In genomic region chr6:142856857-142857608, GRCh38 we compare ENCODE assay signal across 8 cellular contexts.
DNase-seq lines count a peak whose midpoint lies in the region; ATAC-seq and TF ChIP-seq lines count a peak whose summit lies in the region.

No MANE protein-coding gene starts in this region.

- no peaks in the 10 kb centered on the region for H3K27me3 Mint-ChIP-seq in activated CD8-positive, alpha-beta T cell treated with anti-CD3 and anti-CD28 coated beads for 36 hours
- no peaks in the 10 kb centered on the region for H3K27me3 Mint-ChIP-seq in stimulated activated memory B cell treated with anti-CD40 and anti-IgM and Interleukin-4, amounts not matched to agents 10 μg/mL and 1 μg/mL and 100 μg/mL, for 72 hours

- peaks cover 3% of the 10 kb centered on the region for H3K9me3 Mint-ChIP-seq in activated CD8-positive, alpha-beta T cell treated with anti-CD3 and anti-CD28 coated beads for 36 hours
- H3K9me3 Mint-ChIP-seq in stimulated activated memory B cell treated with anti-CD40 and anti-IgM and Interleukin-4, amounts not matched to agents 10 μg/mL and 1 μg/mL and 100 μg/mL, for 72 hours: peaks cover 3% of the 10 kb centered on the region

- peak overlapping the region; percentile 85 for H3K27ac Mint-ChIP-seq in activated CD8-positive, alpha-beta T cell treated with anti-CD3 and anti-CD28 coated beads for 36 hours
- peak overlapping the region; percentile 83 for H3K27ac Mint-ChIP-seq in stimulated activated memory B cell treated with anti-CD40 and anti-IgM and Interleukin-4, amounts not matched to agents 10 μg/mL and 1 μg/mL and 100 μg/mL, for 72 hours

- no peaks in the 10 kb centered on the region for H3K27me3 ChIP-seq in right atrium auricular region

- peaks cover 0 to 27% of the 10 kb centered on the region in 2 donors for H3K4me1 ChIP-seq in right atrium auricular region

- no peak overlapping the region for H3K4me3 ChIP-seq in right atrium auricular region

- peaks cover 92% of the 10 kb centered on the region for H3K4me1 Mint-ChIP-seq in activated CD8-positive, alpha-beta T cell treated with anti-CD3 and anti-CD28 coated beads for 36 hours (ENCODE audit: low read depth)
- H3K4me1 Mint-ChIP-seq in stimulated activated memory B cell treated with anti-CD40 and anti-IgM and Interleukin-4, amounts not matched to agents 10 μg/mL and 1 μg/mL and 100 μg/mL, for 72 hours: peaks cover 84% of the 10 kb centered on the region

- no peaks in the 10 kb centered on the region for H3K9me3 ChIP-seq in right atrium auricular region

- no peak overlapping the region for H3K27ac ChIP-seq in right atrium auricular region

- CTCF ChIA-PET in activated CD8-positive, alpha-beta T cell treated with anti-CD3 and anti-CD28 coated beads for 36 hours (lab: Charles Lee): interaction anchor here (0.9 to 1.4 kb wide), 4 partner anchors 10 to 164 kb away, joined by 3 to 4 read pairs (median 3); no protein-coding TSS in a partner anchor

- DNase-seq in activated CD8-positive, alpha-beta T cell treated with anti-CD3 and anti-CD28 coated beads for 36 hours: peak; percentile 37
- DNase-seq in right atrium auricular region (ENCODE audit: low spot score) (no peak), NCI-H2107 treated with DMSO at 0.1 percent for 48 hours (lab: John Stamatoyannopoulos, UW; ENCODE audit: unreplicated experiment) (no peak), Right ventricle myocardium inferior (ENCODE audit: missing footprints) (no peak), NCI-H526 (lab: John Stamatoyannopoulos, UW) (no peak)

- intact Hi-C loops in activated CD8-positive, alpha-beta T cell treated with anti-CD3 and anti-CD28 coated beads for 36 hours (cut with micrococcal nuclease): loop anchor here (2.0 kb wide), 2 partner anchors 14 kb away; no protein-coding TSS in a partner anchor
- intact Hi-C loops in Right ventricle myocardium inferior (cut with DNase I): no loop called here

- peak overlapping the region; percentile 69 for H3K4me3 Mint-ChIP-seq in activated CD8-positive, alpha-beta T cell treated with anti-CD3 and anti-CD28 coated beads for 36 hours
- H3K4me3 Mint-ChIP-seq in stimulated activated memory B cell treated with anti-CD40 and anti-IgM and Interleukin-4, amounts not matched to agents 10 μg/mL and 1 μg/mL and 100 μg/mL, for 72 hours: peak overlapping the region; percentile 72

- POLR2A ChIA-PET in activated CD8-positive, alpha-beta T cell treated with anti-CD3 and anti-CD28 coated beads for 36 hours (lab: Charles Lee): interaction anchor here (0.7 to 5.5 kb wide), 17 partner anchors 10 to 87 kb away, joined by 3 to 29 read pairs (median 3); no protein-coding TSS in a partner anchor

- no peaks in the 10 kb centered on the region for H3K36me3 ChIP-seq in right atrium auricular region

- no peak for TF ChIP-seq CTCF in activated CD8-positive, alpha-beta T cell treated with anti-CD3 and anti-CD28 coated beads for 36 hours (IDR thresholded peaks at IDR 0.05)
- no peak for TF ChIP-seq CTCF in right atrium auricular region (IDR thresholded peaks at IDR 0.05)

- ATAC-seq in GM19324 (IDR thresholded peaks at IDR 0.05; ENCODE audit: low FRiP score, unreplicated experiment) (peak; percentile 64), HG03025 (IDR thresholded peaks at IDR 0.05; ENCODE audit: low FRiP score, unreplicated experiment) (peak; percentile 67), Right ventricle myocardium inferior (no peak)
- peak; percentile 7 for ATAC-seq in activated CD8-positive, alpha-beta T cell treated with anti-CD3 and anti-CD28 coated beads for 36 hours
- ATAC-seq in stimulated activated memory B cell treated with anti-CD40 and anti-IgM and Interleukin-4, amounts not matched to agents 10 μg/mL and 1 μg/mL and 100 μg/mL, for 72 hours: peak; percentile 87

- peaks cover 47% of the 10 kb centered on the region for H3K36me3 Mint-ChIP-seq in activated CD8-positive, alpha-beta T cell treated with anti-CD3 and anti-CD28 coated beads for 36 hours (ENCODE audit: low read depth)
- peaks cover 14% of the 10 kb centered on the region for H3K36me3 Mint-ChIP-seq in stimulated activated memory B cell treated with anti-CD40 and anti-IgM and Interleukin-4, amounts not matched to agents 10 μg/mL and 1 μg/mL and 100 μg/mL, for 72 hours
